Comparison of ENCODE assay signal across 9 cellular contexts in the genomic region with DNA sequence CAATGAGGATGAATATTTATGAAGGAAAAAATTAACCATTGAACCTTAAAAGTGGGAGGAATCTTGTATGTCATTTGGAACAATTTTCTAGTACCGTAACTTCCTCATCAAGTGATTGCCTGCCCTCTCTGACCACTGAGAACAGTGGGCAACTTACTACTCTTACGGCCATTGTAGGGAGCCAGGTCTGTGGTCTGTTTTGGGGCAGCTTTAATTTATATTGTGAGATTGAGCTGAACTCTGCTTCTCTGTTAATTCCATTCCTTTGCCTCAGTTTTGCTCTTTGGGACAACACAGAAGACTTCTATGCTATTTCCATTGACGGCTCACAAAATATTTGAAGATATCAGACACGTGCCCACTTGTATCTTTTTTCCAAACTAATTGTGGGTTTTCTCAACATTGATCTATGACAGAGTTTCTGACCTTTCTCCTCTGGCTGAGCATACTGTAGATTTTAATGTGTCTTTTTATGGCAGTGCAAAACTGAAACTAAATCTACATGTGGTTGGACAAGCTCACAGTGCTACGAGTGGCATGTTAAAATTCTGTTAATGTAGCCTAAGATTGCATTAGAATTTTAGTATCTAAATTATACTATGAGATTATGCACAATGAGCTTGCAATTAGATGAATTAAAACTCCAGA. TPM values are rescaled to one million over a fixed set of nuclear protein-coding genes. Genes with fewer than 3 reads are reported as not detected.
A peak's percentile ranks its signal among the peaks of the same experiment; 100 is the strongest.
DNase-seq lines count a peak whose midpoint lies in the region; TF ChIP-seq lines count a peak whose summit lies in the region.
"Had no signal": no experiment of that assay in that cellular context is flagged by ENCODE, and none has a peak within 500 bp of the region (broad histone marks: within the 10 kb centered on the region; RNA-seq: fewer than 3 reads in every experiment).

No MANE protein-coding gene starts in this region.

- H3K79me2 ChIP-seq in GM23248 (ENCODE audit: insufficient read depth), result no peaks in the 10 kb centered on the region
- H3K79me2 ChIP-seq: parathyroid adenoma had no signal

- peak overlapping the region; percentile 71 for H3K4me2 ChIP-seq in GM23248 (ENCODE audit: unreplicated experiment)

- peaks cover 12% of the 10 kb centered on the region for H3K4me1 Mint-ChIP-seq in T-helper 1 cell treated with Interleukin-12 subunit alpha and Interleukin-12 subunit beta and Interleukin-4 antibody, amounts not matched to agents 30 μg/mL and 1 μg/mL, for 36 hours (ENCODE audit: low read depth)
- no peaks in the 10 kb centered on the region for H3K4me1 Mint-ChIP-seq in type B pancreatic cell (ENCODE audit: unreplicated experiment)

- H3K9me2 ChIP-seq in GM23248 (ENCODE audit: insufficient read depth), result no peaks in the 10 kb centered on the region

- H3K4me1 ChIP-seq in GM23248 (ENCODE audit: insufficient read depth), result peaks cover 18% of the 10 kb centered on the region
- peaks cover 0 to 18% (median 10%) of the 10 kb centered on the region in 4 donors for H3K4me1 ChIP-seq in liver (ENCODE audit: control insufficient read depth in 4 of 4, insufficient read depth in 4 of 4, low read length in 3 of 4)
- H3K4me1 ChIP-seq in left ventricle myocardium inferior, result no peaks in the 10 kb centered on the region
- H3K4me1 ChIP-seq in HAP-1, result no peaks in the 10 kb centered on the region
- H3K4me1 ChIP-seq: parathyroid adenoma had no signal

- H3K27me3 ChIP-seq in GM23248 (replicated peaks; ENCODE audit: insufficient read depth) (no peaks in the 10 kb centered on the region), liver (ENCODE audit: control insufficient read depth in 4 of 4, insufficient read depth in 4 of 4, low read length in 3 of 4) (no peaks in the 10 kb centered on the region), left ventricle myocardium inferior (ENCODE audit: low read depth) (no peaks in the 10 kb centered on the region), HAP-1 (ENCODE audit: low read depth) (no peaks in the 10 kb centered on the region)

- TF ChIP-seq RAD21 in liver (IDR thresholded peaks at IDR 0.05), result peak; percentile 9 to 23

- H3K9me3 Mint-ChIP-seq in T-helper 1 cell treated with Interleukin-12 subunit alpha and Interleukin-12 subunit beta and Interleukin-4 antibody, amounts not matched to agents 30 μg/mL and 1 μg/mL, for 36 hours, result no peaks in the 10 kb centered on the region
- H3K9me3 Mint-ChIP-seq in type B pancreatic cell, result no peaks in the 10 kb centered on the region

- H3F3A ChIP-seq in GM23248 (ENCODE audit: insufficient read depth), result peaks cover 10% of the 10 kb centered on the region

- H3K27ac Mint-ChIP-seq in T-helper 1 cell treated with Interleukin-12 subunit alpha and Interleukin-12 subunit beta and Interleukin-4 antibody, amounts not matched to agents 30 μg/mL and 1 μg/mL, for 36 hours, result peak overlapping the region; percentile 84
- no peak overlapping the region for H3K27ac Mint-ChIP-seq in type B pancreatic cell

- peak overlapping the region; percentile 73 for H3K4me3 Mint-ChIP-seq in T-helper 1 cell treated with Interleukin-12 subunit alpha and Interleukin-12 subunit beta and Interleukin-4 antibody, amounts not matched to agents 30 μg/mL and 1 μg/mL, for 36 hours
- H3K4me3 Mint-ChIP-seq in type B pancreatic cell, result no peak overlapping the region

- DNase-seq in ELR (ENCODE audit: low read depth) (peak; percentile 13), GM23248 (peak; percentile 42), type B pancreatic cell (ENCODE audit: extremely low spot score, unreplicated experiment) (no peak), H4 (ENCODE audit: low spot score) (no peak), left ventricle myocardium inferior (no peak), HAP-1 (ENCODE audit: low spot score in 2 of 2) (no peak)

- H3K4me3 ChIP-seq in GM23248 (peak overlapping the region; percentile 57), liver (ENCODE audit: low read depth in 1 of 3, low read length in 3 of 3) (peak overlapping the region; percentile 33 to 47 (median 43)), left ventricle myocardium inferior (no peak overlapping the region), HAP-1 (no peak overlapping the region)

- in situ Hi-C loops in GM23248 (cut with MboI), result no loop called here
- in situ Hi-C loops in HAP-1 (cut with MboI; ENCODE audit: low sequenced_read_pairs), result no loop called here

- peak overlapping the region; percentile 77 for H2AFZ ChIP-seq in GM23248
- H2AFZ ChIP-seq: parathyroid adenoma had no signal

- intact Hi-C loops in left ventricle myocardium inferior (cut with micrococcal nuclease), result no loop called here

- H4K20me1 ChIP-seq in GM23248 (ENCODE audit: insufficient read depth), result no peaks in the 10 kb centered on the region

- 58 to 62% methylated on average over 5 of the region's 5 CpGs for WGBS in GM23248 (ENCODE audit: low coverage in 1 of 2, low lambda C conversion rate in 2 of 2, missing lambda C conversion rate in 2 of 2), 2 experiments
- WGBS in liver, result 12% methylated on average over 5 of the region's 5 CpGs

- no peaks in the 10 kb centered on the region for H3K9me3 ChIP-seq in GM23248 (ENCODE audit: low read depth)
- H3K9me3 ChIP-seq in liver (ENCODE audit: control insufficient read depth in 4 of 4, low read length in 3 of 4), result no peaks in the 10 kb centered on the region
- H3K9me3 ChIP-seq in left ventricle myocardium inferior (replicated peaks), result no peaks in the 10 kb centered on the region
- no peaks in the 10 kb centered on the region for H3K9me3 ChIP-seq in HAP-1

- TF ChIP-seq CTCF in liver (IDR thresholded peaks at IDR 0.05; ENCODE audit: low read depth, low read length, missing input control) (no peak), type B pancreatic cell (conservative IDR thresholded peaks at IDR 0.05) (no peak), left ventricle myocardium inferior (IDR thresholded peaks at IDR 0.05; ENCODE audit: borderline replicate concordance) (no peak)

- H3K36me3 Mint-ChIP-seq in T-helper 1 cell treated with Interleukin-12 subunit alpha and Interleukin-12 subunit beta and Interleukin-4 antibody, amounts not matched to agents 30 μg/mL and 1 μg/mL, for 36 hours (ENCODE audit: low read depth), result no peaks in the 10 kb centered on the region
- H3K36me3 Mint-ChIP-seq in type B pancreatic cell, result no peaks in the 10 kb centered on the region

- H3K36me3 ChIP-seq in GM23248 (ENCODE audit: low read depth) (no peaks in the 10 kb centered on the region), liver (ENCODE audit: control insufficient read depth in 4 of 4, insufficient read depth in 3 of 4, low read depth in 1 of 4, low read length in 3 of 4) (no peaks in the 10 kb centered on the region), left ventricle myocardium inferior (no peaks in the 10 kb centered on the region), HAP-1 (replicated peaks) (no peaks in the 10 kb centered on the region)

- no peaks in the 10 kb centered on the region for H3K27me3 Mint-ChIP-seq in T-helper 1 cell treated with Interleukin-12 subunit alpha and Interleukin-12 subunit beta and Interleukin-4 antibody, amounts not matched to agents 30 μg/mL and 1 μg/mL, for 36 hours (ENCODE audit: low read depth)
- H3K27me3 Mint-ChIP-seq in type B pancreatic cell, result no peaks in the 10 kb centered on the region

- no peak overlapping the region for H3K27ac ChIP-seq in GM23248
- H3K27ac ChIP-seq in liver (ENCODE audit: low read depth in 1 of 2, low read length in 2 of 2), result peak overlapping the region; percentile 66 to 70
- H3K27ac ChIP-seq in left ventricle myocardium inferior (replicated peaks), result no peak overlapping the region
- H3K27ac ChIP-seq: parathyroid adenoma had no signal

- H3K9ac ChIP-seq in GM23248 (peak overlapping the region; percentile 24; the same call in 1 of the 2 replicates), liver (ENCODE audit: low read depth in 1 of 2, low read length in 2 of 2) (peak overlapping the region; percentile 36 to 69)
- H3K9ac ChIP-seq: parathyroid adenoma had no signal

TF ChIP-seq in liver, 16 proteins besides CTCF, POLR2A, EP300 and RAD21:
- peak; percentile 18 for TF ChIP-seq SP1 (IDR thresholded peaks at IDR 0.05)
- TF ChIP-seq, protein P1, sequence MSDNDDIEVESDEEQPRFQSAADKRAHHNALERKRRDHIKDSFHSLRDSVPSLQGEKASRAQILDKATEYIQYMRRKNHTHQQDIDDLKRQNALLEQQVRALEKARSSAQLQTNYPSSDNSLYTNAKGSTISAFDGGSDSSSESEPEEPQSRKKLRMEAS (IDR thresholded peaks at IDR 0.05), result no peak
- TF ChIP-seq YY1 (IDR thresholded peaks at IDR 0.05), result peak; percentile 15
- peak; percentile 21 to 50 for TF ChIP-seq HNF4A (conservative IDR thresholded peaks at IDR 0.05)

RNA-seq across cellular contexts. Expression of a gene that starts 27.8 kb away (rescaled TPM):
- total RNA-seq in GM23248 (2014; rRNA removed; shearing (Covaris generic)), result 41.6 and 45.2 TPM in 2 replicates
- polyA plus RNA-seq in GM23248 (2016; fragmentation: Nextera tagmentation; extraction: Ambion mirVana), result 39.1 and 40.3 TPM in 2 replicates
- total RNA-seq in liver, result 10 to 100 TPM; 14.6 to 18.4 TPM
- polyA plus RNA-seq in liver, result 10 to 100 TPM in 1 of 2 donors, 1 to 10 TPM in 1; 4.9 to 11.6 TPM
- total RNA-seq in type B pancreatic cell (ENCODE audit: low replicate concordance), result 16.2 and 30.5 TPM in 2 replicates
- total RNA-seq in H4 (2014; rRNA removed; shearing (Covaris generic)), result 12.0 and 14.4 TPM in 2 replicates
- 8.3 TPM for total RNA-seq in left ventricle myocardium inferior

Comparison
In these comparisons a context has a peak if more than half of its experiments do, and no peak if none do; other contexts are left out.
1. DNase-seq: peak in ELR (single experiment) and GM23248 (single experiment); none in type B pancreatic cell (single experiment), H4 (single experiment), left ventricle myocardium inferior (single experiment) and HAP-1 (0 of 2).
2. H3K27ac ChIP-seq: peak in liver (2 of 2); none in GM23248 (single experiment) and left ventricle myocardium inferior (single experiment).
3. H3K4me3 ChIP-seq: peak in GM23248 (single experiment) and liver (3 of 3); none in left ventricle myocardium inferior (single experiment) and HAP-1 (single experiment).